In genomic region chrX:131083510-131084142, GRCh38 we compare ENCODE assay signal across 1 cellular context.
TF ChIP-seq lines count a peak whose summit lies in the region.

No MANE protein-coding gene starts in this region.

TF ChIP-seq in H1, 55 proteins besides CTCF, POLR2A, EP300 and RAD21:
- TF ChIP-seq CREB1 (IDR thresholded peaks at IDR 0.05) (no peak), MAX (IDR thresholded peaks at IDR 0.05) (peak; percentile 79), RBBP5 (IDR thresholded peaks at IDR 0.05; ENCODE audit: borderline replicate concordance, low read depth, low read length) (no peak), SUZ12 (IDR thresholded peaks at IDR 0.05; ENCODE audit: low read length) (peak; percentile 18; the same call in 1 of the 2 replicates), SIRT6 (IDR thresholded peaks at IDR 0.05; ENCODE audit: low read length) (no peak), TBP (IDR thresholded peaks at IDR 0.05; ENCODE audit: low read depth, low read length) (no peak), TEAD4 (IDR thresholded peaks at IDR 0.05; ENCODE audit: low read depth, low read length) (peak; percentile 75), EZH2 (IDR thresholded peaks at IDR 0.05; ENCODE audit: low read depth, low read length, severe bottlenecking) (peak; percentile 50), CEBPB (IDR thresholded peaks at IDR 0.05; ENCODE audit: low read depth, low read length) (no peak), POU5F1 (IDR thresholded peaks at IDR 0.05; ENCODE audit: low read depth, low read length) (no peak), E2F6 (IDR thresholded peaks at IDR 0.05) (peak; percentile 87), YY1 (IDR thresholded peaks at IDR 0.05; ENCODE audit: low read depth, low read length) (no peak), KDM4A (IDR thresholded peaks at IDR 0.05; ENCODE audit: low read depth, low read length, severe bottlenecking) (peak; percentile 36)
TF ChIP-seq in H1: peak in this region for 6.
